ENCODE assay signal across 8 cellular contexts in genomic region chr11:69670158-69670845, GRCh38. TPM values are rescaled to one million over a fixed set of nuclear protein-coding genes. Genes with fewer than 3 reads are reported as not detected.
DNase-seq lines count a peak whose midpoint lies in the region; ATAC-seq and TF ChIP-seq lines count a peak whose summit lies in the region.

No MANE protein-coding gene starts in this region.

- no peaks in the 10 kb centered on the region for H3K9me3 ChIP-seq in CD4-positive, CD25-positive, alpha-beta regulatory T cell (ENCODE audit: control insufficient read depth in 2 of 2, low read length in 2 of 2)

- peaks cover 27% of the 10 kb centered on the region for H3K4me1 ChIP-seq in CD4-positive, CD25-positive, alpha-beta regulatory T cell (ENCODE audit: control insufficient read depth, insufficient read depth, low read length, poor library complexity, severe bottlenecking)

- no peak for ATAC-seq in CD4-positive, CD25-positive, alpha-beta regulatory T cell (ENCODE audit: low read depth in 2 of 2)
- ATAC-seq in GM21529 (IDR thresholded peaks at IDR 0.05; ENCODE audit: unreplicated experiment) = no peak

- H3K36me3 ChIP-seq in CD4-positive, CD25-positive, alpha-beta regulatory T cell (ENCODE audit: control insufficient read depth, insufficient read depth, low read length) = peaks cover 56% of the 10 kb centered on the region

- peaks cover 0 to 49% (median 24%) of the 10 kb centered on the region in 4 donors for H3K4me1 Mint-ChIP-seq in CD4-positive, CD25-positive, alpha-beta regulatory T cell
- H3K4me1 Mint-ChIP-seq in endothelial cell (ENCODE audit: unreplicated experiment) = peaks cover 6% of the 10 kb centered on the region

- H3K27me3 Mint-ChIP-seq in CD4-positive, CD25-positive, alpha-beta regulatory T cell = peaks cover 2% of the 10 kb centered on the region
- peaks cover 6% of the 10 kb centered on the region for H3K27me3 Mint-ChIP-seq in endothelial cell (ENCODE audit: unreplicated experiment)

- H3K27me3 ChIP-seq in CD4-positive, CD25-positive, alpha-beta regulatory T cell (ENCODE audit: control insufficient read depth, insufficient read depth, low read length) = no peaks in the 10 kb centered on the region

- H3K4me3 Mint-ChIP-seq in CD4-positive, CD25-positive, alpha-beta regulatory T cell = peak overlapping the region in 3 of 4 donors; percentile 11 to 85 (median 79)
- no peak overlapping the region for H3K4me3 Mint-ChIP-seq in endothelial cell (ENCODE audit: unreplicated experiment)

- peak; percentile 38 to 49 (median 44) for DNase-seq in CD4-positive, CD25-positive, alpha-beta regulatory T cell
- DNase-seq in HS-5 (ENCODE audit: low read depth) = peak; percentile 50
- peak; percentile 12 to 30 for DNase-seq in NOMO-1 (lab: John Stamatoyannopoulos, UW; ENCODE audit: unreplicated experiment in 2 of 2)
- peak; percentile 10 to 36 for DNase-seq in activated CD8-positive, alpha-beta memory T cell treated with anti-CD3 and anti-CD28 coated beads for 1 hour (ENCODE audit: extremely low read depth in 1 of 2, low read depth in 1 of 2)
- DNase-seq in endothelial cell (ENCODE audit: low spot score) = peak; percentile 86
- peak; percentile 88 for DNase-seq in midbrain (lab: John Stamatoyannopoulos, UW)
- peak; percentile 19 to 21 for DNase-seq in stimulated activated CD8-positive, alpha-beta memory T cell treated with anti-CD3 and anti-CD28 coated beads, Interleukin-7, amount 100 ng/mL, for 4 hours (ENCODE audit: low read depth in 2 of 2)

- peak; percentile 87 for TF ChIP-seq CTCF in endothelial cell (IDR thresholded peaks at IDR 0.05; ENCODE audit: unreplicated experiment)

- H3K27ac ChIP-seq in CD4-positive, CD25-positive, alpha-beta regulatory T cell (ENCODE audit: insufficient read depth, low read length, poor library complexity, severe bottlenecking) = no peak overlapping the region

- H3K9me3 Mint-ChIP-seq in CD4-positive, CD25-positive, alpha-beta regulatory T cell = no peaks in the 10 kb centered on the region
- H3K9me3 Mint-ChIP-seq in endothelial cell (ENCODE audit: unreplicated experiment) = no peaks in the 10 kb centered on the region

- H3K4me3 ChIP-seq in CD4-positive, CD25-positive, alpha-beta regulatory T cell (ENCODE audit: low read depth, low read length) = no peak overlapping the region

- peaks cover 25% of the 10 kb centered on the region for H3K36me3 Mint-ChIP-seq in CD4-positive, CD25-positive, alpha-beta regulatory T cell
- peaks cover 22% of the 10 kb centered on the region for H3K36me3 Mint-ChIP-seq in endothelial cell (ENCODE audit: low read depth, unreplicated experiment)

- peak overlapping the region; percentile 26 to 53 (median 28) for H3K27ac Mint-ChIP-seq in CD4-positive, CD25-positive, alpha-beta regulatory T cell
- H3K27ac Mint-ChIP-seq in endothelial cell (ENCODE audit: unreplicated experiment) = peak overlapping the region; percentile 22

RNA-seq across cellular contexts. Expression of gene LTO1, which starts 4.9 kb away (rescaled TPM):
- total RNA-seq in CD4-positive, CD25-positive, alpha-beta regulatory T cell = 37.6 TPM
- polyA plus RNA-seq in CD4-positive, CD25-positive, alpha-beta regulatory T cell = 10 to 100 TPM; 15.5 to 23.3 (median 17.6) TPM
- total RNA-seq in endothelial cell (ENCODE audit: unreplicated experiment) = 23.3 TPM

RNA-seq across cellular contexts. Expression of gene CCND1, which starts 29.3 kb away (rescaled TPM):
- total RNA-seq in CD4-positive, CD25-positive, alpha-beta regulatory T cell = 3.6 TPM
- under 1 TPM in 2 of 4 donors, not detected in 2; 0.17 to 0.65 TPM for polyA plus RNA-seq in CD4-positive, CD25-positive, alpha-beta regulatory T cell
- total RNA-seq in endothelial cell (ENCODE audit: unreplicated experiment) = 55.6 TPM

RNA-seq across cellular contexts. Expression of gene FGF19, which starts 33.5 kb away (rescaled TPM):
- not detected for total RNA-seq in CD4-positive, CD25-positive, alpha-beta regulatory T cell
- polyA plus RNA-seq in CD4-positive, CD25-positive, alpha-beta regulatory T cell = not detected
- total RNA-seq in endothelial cell (ENCODE audit: unreplicated experiment) = not detected

Comparison
In these comparisons a context has a peak if more than half of its experiments do, and no peak if none do; other contexts are left out.
1. DNase-seq: peak in every context shown above with its lines; median percentile 88 in midbrain; 86 in endothelial cell; 50 in HS-5; 44 in CD4-positive, CD25-positive, alpha-beta regulatory T cell; 23 in activated CD8-positive, alpha-beta memory T cell treated with anti-CD3 and anti-CD28 coated beads for 1 hour; 21 in NOMO-1; 20 in stimulated activated CD8-positive, alpha-beta memory T cell treated with anti-CD3 and anti-CD28 coated beads, Interleukin-7, amount 100 ng/mL, for 4 hours.
2. RNA of gene CCND1, which starts 29.3 kb away (total RNA-seq): 55.6 TPM in endothelial cell (single experiment); 3.6 TPM in CD4-positive, CD25-positive, alpha-beta regulatory T cell (single experiment); every median in the first group is over 10 times any median in the second.